11 cellular contexts compared by ENCODE assay signal in genomic region chr15:31275331-31276262, GRCh38. TPM values are rescaled to one million over a fixed set of nuclear protein-coding genes. Genes with fewer than 3 reads are reported as not detected.
DNase-seq lines count a peak whose midpoint lies in the region; ATAC-seq and TF ChIP-seq lines count a peak whose summit lies in the region.
"Had no signal": no experiment of that assay in that cellular context is flagged by ENCODE, and none has a peak within 500 bp of the region (broad histone marks: within the 10 kb centered on the region; RNA-seq: fewer than 3 reads in every experiment).

No MANE protein-coding gene starts in this region.

- peak overlapping the region; percentile 51 for H3K27ac ChIP-seq in substantia nigra (ENCODE audit: low read depth, low read length, poor library complexity, severe bottlenecking)
- H3K27ac ChIP-seq: ovary, SJSA1 had no signal

- POLR2A ChIA-PET in WTC11 (lab: Charles Lee), result no interaction called here

- H3K4me3 ChIP-seq in lower leg skin (ENCODE audit: low read depth, poor library complexity, severe bottlenecking), result no peak overlapping the region
- H3K4me3 ChIP-seq: ovary, SJSA1 had no signal

- peak; percentile 50 for DNase-seq in activated CD8-positive, alpha-beta memory T cell treated with anti-CD3 and anti-CD28 coated beads for 24 hours
- DNase-seq in activated CD8-positive, alpha-beta memory T cell treated with anti-CD3 and anti-CD28 coated beads, Interleukin-2, amount 50 U/mL, for 4 hours, result no peak
- DNase-seq in WTC11 (ENCODE audit: low spot score), result peak; percentile 2
- peak; percentile 11 to 54 for DNase-seq in lower leg skin (ENCODE audit: low spot score in 2 of 2)
- DNase-seq in substantia nigra (lab: John Stamatoyannopoulos, UW), result peak in 1 of 49 donors; percentile 90
- no peak for DNase-seq in GM20000 (ENCODE audit: low spot score)
- DNase-seq in activated naive CD4-positive, alpha-beta T cell treated with anti-CD3 and anti-CD28 coated beads, Interleukin-2, amount 50 U/mL, for 16 hours, result no peak
- no peak for DNase-seq in HFFc6
- DNase-seq: trophoblast cell had no signal

- ATAC-seq in WTC11, result no peak

- no peaks in the 10 kb centered on the region for H3K9me3 Mint-ChIP-seq in WTC11
- H3K9me3 Mint-ChIP-seq in HFFc6, result no peaks in the 10 kb centered on the region

- TF ChIP-seq POLR2A in lower leg skin (IDR thresholded peaks at IDR 0.05), result no peak

- TF ChIP-seq CTCF in WTC11 (IDR thresholded peaks at IDR 0.05) (no peak), lower leg skin (IDR thresholded peaks at IDR 0.05) (no peak), GM20000 (IDR thresholded peaks at IDR 0.05; ENCODE audit: extremely low read depth, missing control alignments) (no peak), HFFc6 (IDR thresholded peaks at IDR 0.05) (no peak)

- WGBS in lower leg skin, 2 donors, result 86 to 88% methylated on average over 17 of the region's 17 CpGs

- H3K4me3 Mint-ChIP-seq in WTC11 (no peak overlapping the region), HFFc6 (no peak overlapping the region)

- H3K27me3 Mint-ChIP-seq in WTC11 (ENCODE audit: low read depth) (no peaks in the 10 kb centered on the region), HFFc6 (ENCODE audit: insufficient read depth) (peaks cover 19% of the 10 kb centered on the region)

- intact Hi-C loops in lower leg skin (cut with DNase I; ENCODE audit: low total_unique reads), result no loop called here

- CTCF ChIA-PET in WTC11 (lab: Charles Lee), result no interaction called here

- peaks cover 15% of the 10 kb centered on the region for H3K4me1 Mint-ChIP-seq in WTC11
- no peaks in the 10 kb centered on the region for H3K4me1 Mint-ChIP-seq in HFFc6 (ENCODE audit: low read depth)

- H3K36me3 Mint-ChIP-seq in WTC11, result no peaks in the 10 kb centered on the region
- no peaks in the 10 kb centered on the region for H3K36me3 Mint-ChIP-seq in HFFc6 (ENCODE audit: low read depth)

- H3K27ac Mint-ChIP-seq in WTC11 (no peak overlapping the region), HFFc6 (no peak overlapping the region)

TF ChIP-seq in WTC11, 78 proteins besides CTCF, POLR2A, EP300 and RAD21:
- TF ChIP-seq ATF1 (CRISPR knock-in tag; IDR thresholded peaks at IDR 0.05), result no peak
- TF ChIP-seq NFE2L1 (CRISPR knock-in tag; IDR thresholded peaks at IDR 0.05), result no peak
- no peak for TF ChIP-seq ZNF512 (CRISPR knock-in tag; IDR thresholded peaks at IDR 0.05; ENCODE audit: borderline replicate concordance)
- no peak for TF ChIP-seq SP1 (CRISPR knock-in tag; conservative IDR thresholded peaks at IDR 0.05)
- TF ChIP-seq ERG (CRISPR knock-in tag; IDR thresholded peaks at IDR 0.05), result no peak
- no peak for TF ChIP-seq KAT7 (CRISPR knock-in tag; IDR thresholded peaks at IDR 0.05; ENCODE audit: borderline replicate concordance)
- TF ChIP-seq ATF3 (CRISPR knock-in tag; conservative IDR thresholded peaks at IDR 0.05), result no peak
- TF ChIP-seq, protein P1, sequence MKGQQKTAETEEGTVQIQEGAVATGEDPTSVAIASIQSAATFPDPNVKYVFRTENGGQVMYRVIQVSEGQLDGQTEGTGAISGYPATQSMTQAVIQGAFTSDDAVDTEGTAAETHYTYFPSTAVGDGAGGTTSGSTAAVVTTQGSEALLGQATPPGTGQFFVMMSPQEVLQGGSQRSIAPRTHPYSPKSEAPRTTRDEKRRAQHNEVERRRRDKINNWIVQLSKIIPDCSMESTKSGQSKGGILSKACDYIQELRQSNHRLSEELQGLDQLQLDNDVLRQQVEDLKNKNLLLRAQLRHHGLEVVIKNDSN (CRISPR knock-in tag; IDR thresholded peaks at IDR 0.05), result no peak
- TF ChIP-seq RELA (CRISPR knock-in tag; IDR thresholded peaks at IDR 0.05; ENCODE audit: borderline replicate concordance), result no peak
- TF ChIP-seq, protein P2, sequence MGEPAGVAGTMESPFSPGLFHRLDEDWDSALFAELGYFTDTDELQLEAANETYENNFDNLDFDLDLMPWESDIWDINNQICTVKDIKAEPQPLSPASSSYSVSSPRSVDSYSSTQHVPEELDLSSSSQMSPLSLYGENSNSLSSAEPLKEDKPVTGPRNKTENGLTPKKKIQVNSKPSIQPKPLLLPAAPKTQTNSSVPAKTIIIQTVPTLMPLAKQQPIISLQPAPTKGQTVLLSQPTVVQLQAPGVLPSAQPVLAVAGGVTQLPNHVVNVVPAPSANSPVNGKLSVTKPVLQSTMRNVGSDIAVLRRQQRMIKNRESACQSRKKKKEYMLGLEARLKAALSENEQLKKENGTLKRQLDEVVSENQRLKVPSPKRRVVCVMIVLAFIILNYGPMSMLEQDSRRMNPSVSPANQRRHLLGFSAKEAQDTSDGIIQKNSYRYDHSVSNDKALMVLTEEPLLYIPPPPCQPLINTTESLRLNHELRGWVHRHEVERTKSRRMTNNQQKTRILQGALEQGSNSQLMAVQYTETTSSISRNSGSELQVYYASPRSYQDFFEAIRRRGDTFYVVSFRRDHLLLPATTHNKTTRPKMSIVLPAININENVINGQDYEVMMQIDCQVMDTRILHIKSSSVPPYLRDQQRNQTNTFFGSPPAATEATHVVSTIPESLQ (CRISPR knock-in tag; IDR thresholded peaks at IDR 0.05), result no peak
- TF ChIP-seq CBFB (CRISPR knock-in tag; IDR thresholded peaks at IDR 0.05; ENCODE audit: low read depth), result no peak
- no peak for TF ChIP-seq GRHL2 (CRISPR knock-in tag; IDR thresholded peaks at IDR 0.05; ENCODE audit: insufficient replicate concordance, severe bottlenecking)
- no peak for TF ChIP-seq GTF2I (CRISPR knock-in tag; conservative IDR thresholded peaks at IDR 0.05)
- TF ChIP-seq, protein P3, sequence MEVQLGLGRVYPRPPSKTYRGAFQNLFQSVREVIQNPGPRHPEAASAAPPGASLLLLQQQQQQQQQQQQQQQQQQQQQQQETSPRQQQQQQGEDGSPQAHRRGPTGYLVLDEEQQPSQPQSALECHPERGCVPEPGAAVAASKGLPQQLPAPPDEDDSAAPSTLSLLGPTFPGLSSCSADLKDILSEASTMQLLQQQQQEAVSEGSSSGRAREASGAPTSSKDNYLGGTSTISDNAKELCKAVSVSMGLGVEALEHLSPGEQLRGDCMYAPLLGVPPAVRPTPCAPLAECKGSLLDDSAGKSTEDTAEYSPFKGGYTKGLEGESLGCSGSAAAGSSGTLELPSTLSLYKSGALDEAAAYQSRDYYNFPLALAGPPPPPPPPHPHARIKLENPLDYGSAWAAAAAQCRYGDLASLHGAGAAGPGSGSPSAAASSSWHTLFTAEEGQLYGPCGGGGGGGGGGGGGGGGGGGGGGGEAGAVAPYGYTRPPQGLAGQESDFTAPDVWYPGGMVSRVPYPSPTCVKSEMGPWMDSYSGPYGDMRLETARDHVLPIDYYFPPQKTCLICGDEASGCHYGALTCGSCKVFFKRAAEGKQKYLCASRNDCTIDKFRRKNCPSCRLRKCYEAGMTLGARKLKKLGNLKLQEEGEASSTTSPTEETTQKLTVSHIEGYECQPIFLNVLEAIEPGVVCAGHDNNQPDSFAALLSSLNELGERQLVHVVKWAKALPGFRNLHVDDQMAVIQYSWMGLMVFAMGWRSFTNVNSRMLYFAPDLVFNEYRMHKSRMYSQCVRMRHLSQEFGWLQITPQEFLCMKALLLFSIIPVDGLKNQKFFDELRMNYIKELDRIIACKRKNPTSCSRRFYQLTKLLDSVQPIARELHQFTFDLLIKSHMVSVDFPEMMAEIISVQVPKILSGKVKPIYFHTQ (CRISPR knock-in tag; IDR thresholded peaks at IDR 0.05), result no peak
- no peak for TF ChIP-seq OVOL2 (CRISPR knock-in tag; IDR thresholded peaks at IDR 0.05; ENCODE audit: borderline replicate concordance)
- TF ChIP-seq ZNF317 (CRISPR knock-in tag; IDR thresholded peaks at IDR 0.05; ENCODE audit: borderline replicate concordance, low read depth), result no peak
TF ChIP-seq in WTC11: peak in this region for 0.

RNA-seq across cellular contexts. Expression of gene KLF13, which starts 51.0 kb away (rescaled TPM):
- 36.9 to 38.1 TPM (median 37.2 TPM) in 3 replicates for total RNA-seq in WTC11 (2021)
- total RNA-seq in lower leg skin, result 100 to 1,000 TPM in 2 of 4 donors, 10 to 100 TPM in 2; 50.8 to 151 (median 98.7) TPM
- 10 to 100 TPM; 22.5 to 29.1 (median 23.5) TPM for total RNA-seq in HFFc6 (2021; fragmentation: NEBNext Ultra II Directional; extraction: Animal tissue kit (Norgen Biotek cat#: 25700))

Comparison
In these comparisons a context has a peak if more than half of its experiments do, and no peak if none do; other contexts are left out.
1. DNase-seq: peak in activated CD8-positive, alpha-beta memory T cell treated with anti-CD3 and anti-CD28 coated beads for 24 hours (single experiment), WTC11 (single experiment) and lower leg skin (2 of 2); none in activated CD8-positive, alpha-beta memory T cell treated with anti-CD3 and anti-CD28 coated beads, Interleukin-2, amount 50 U/mL, for 4 hours (single experiment), GM20000 (single experiment), activated naive CD4-positive, alpha-beta T cell treated with anti-CD3 and anti-CD28 coated beads, Interleukin-2, amount 50 U/mL, for 16 hours (single experiment) and HFFc6 (single experiment).